In the genomic region with DNA sequence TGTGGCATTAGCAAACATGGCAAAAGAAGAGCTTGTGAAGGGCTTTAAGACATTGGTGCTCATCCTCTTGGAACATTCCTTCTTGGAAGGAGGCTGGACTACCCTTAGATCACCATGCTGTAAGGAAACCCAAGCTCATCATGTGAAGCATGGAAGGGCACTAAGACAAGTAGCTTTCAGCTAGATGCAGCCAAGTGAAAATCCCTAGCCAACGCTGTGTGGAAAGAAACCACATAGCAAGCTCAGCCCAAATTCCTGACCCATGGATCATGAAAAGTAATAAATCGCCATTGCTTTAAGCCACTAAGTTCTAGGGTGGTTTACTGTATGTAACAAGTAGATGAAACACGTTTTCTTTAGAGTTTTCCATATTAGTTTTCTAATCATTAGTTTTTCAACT, we compare ENCODE assay signal across 19 cellular contexts. TPM values are rescaled to one million over a fixed set of nuclear protein-coding genes. Genes with fewer than 3 reads are reported as not detected.
A peak's percentile ranks its signal among the peaks of the same experiment; 100 is the strongest.
DNase-seq lines count a peak whose midpoint lies in the region; ATAC-seq and TF ChIP-seq lines count a peak whose summit lies in the region.
"Had no signal": no experiment of that assay in that cellular context is flagged by ENCODE, and none has a peak within 500 bp of the region (broad histone marks: within the 10 kb centered on the region; RNA-seq: fewer than 3 reads in every experiment).

No MANE protein-coding gene starts in this region.

- no peak overlapping the region for H2BK5ac ChIP-seq in H9 (ENCODE audit: insufficient read length, low read length)

- no peak for TF ChIP-seq POLR2A in breast epithelium (IDR thresholded peaks at IDR 0.05)

- no peaks in the 10 kb centered on the region for H4K20me1 ChIP-seq in H9 (ENCODE audit: control insufficient read depth, insufficient read depth, insufficient read length)

- H3K27me3 Mint-ChIP-seq in MCF 10A (ENCODE audit: insufficient read depth, unreplicated experiment) (peaks cover 1% of the 10 kb centered on the region), H9 (ENCODE audit: low read depth) (no peaks in the 10 kb centered on the region)

- H3K79me2 ChIP-seq in H9 (ENCODE audit: insufficient read depth, low read length): no peaks in the 10 kb centered on the region

- H3T11ph ChIP-seq in H9 (ENCODE audit: low read length): no peak overlapping the region

- H4K91ac ChIP-seq in H9 (ENCODE audit: insufficient read length, low read depth, low read length): no peak overlapping the region

- H3K4me1 ChIP-seq in breast epithelium (no peaks in the 10 kb centered on the region), H9 (ENCODE audit: insufficient read depth, low read length) (no peaks in the 10 kb centered on the region)
- H3K4me1 ChIP-seq in effector memory CD4-positive, alpha-beta T cell (ENCODE audit: control insufficient read depth, insufficient read depth, low read length, poor library complexity, severe bottlenecking): no peaks in the 10 kb centered on the region
- H3K4me1 ChIP-seq: ascending aorta had no signal

- H3K9ac ChIP-seq in H9 (ENCODE audit: extremely low read depth, insufficient read length, low read length): no peak overlapping the region

- H3K9me3 Mint-ChIP-seq in MCF 10A (ENCODE audit: unreplicated experiment) (no peaks in the 10 kb centered on the region), H9 (no peaks in the 10 kb centered on the region)
- H3K9me3 Mint-ChIP-seq: activated T-helper 2 cell treated with anti-CD3 and anti-CD28 coated beads, Interferon-gamma antibody, Interleukin-2, Interleukin-4, amounts not matched to agents 10 μg/mL and 5 μg/mL and 100 μg/mL, durations not matched to agents 14 hours and 24 hours and 36 hours; endodermal cell had no signal

- BruUV-seq in MCF 10A (replicated peaks; lab: Mats Ljungman, UMichigan): no TSS peak

- no peak overlapping the region for H2AFZ ChIP-seq in H9 (ENCODE audit: low read length)

- H4K5ac ChIP-seq in H9 (ENCODE audit: insufficient read length, low read depth, low read length): no peak overlapping the region

- H2BK12ac ChIP-seq in H9 (ENCODE audit: insufficient read length, low read depth, low read length): no peak overlapping the region

- ATAC-seq in HG02588 (IDR thresholded peaks at IDR 0.05; ENCODE audit: unreplicated experiment): no peak
- ATAC-seq: Panc1 had no signal

- POLR2A ChIA-PET in MCF 10A (lab: Yijun Ruan, JAX): interaction anchor here (0.6 to 1.6 kb wide), 4 partner anchors 10 to 435 kb away, joined by 3 to 6 read pairs (median 3); partner anchors contain the start of gene PACRGL

- H3K27ac ChIP-seq in breast epithelium (no peak overlapping the region), H9 (ENCODE audit: insufficient read length, low read depth, low read length) (no peak overlapping the region)
- H3K27ac ChIP-seq in effector memory CD4-positive, alpha-beta T cell (ENCODE audit: insufficient read depth, low read length, poor library complexity, severe bottlenecking): no peak overlapping the region
- H3K27ac ChIP-seq: ascending aorta, neutrophil had no signal

- H3K14ac ChIP-seq in H9 (ENCODE audit: insufficient read depth, low read length): no peak overlapping the region

- H2AK5ac ChIP-seq in H9 (ENCODE audit: insufficient read length, low read length): no peak overlapping the region

- H3K4me1 Mint-ChIP-seq in MCF 10A (ENCODE audit: insufficient read depth, unreplicated experiment): no peaks in the 10 kb centered on the region
- no peaks in the 10 kb centered on the region for H3K4me1 Mint-ChIP-seq in H9

- no peak overlapping the region for H3K56ac ChIP-seq in H9 (ENCODE audit: insufficient read length, low read depth, low read length)

- H3K9me3 ChIP-seq in breast epithelium: no peaks in the 10 kb centered on the region
- H3K9me3 ChIP-seq in H9 (ENCODE audit: control insufficient read depth, low read depth, low read length): no peaks in the 10 kb centered on the region
- no peaks in the 10 kb centered on the region for H3K9me3 ChIP-seq in effector memory CD4-positive, alpha-beta T cell (ENCODE audit: control insufficient read depth, low read length)
- H3K9me3 ChIP-seq: ascending aorta, neutrophil had no signal

- no CpG with 5 or more reads among the region's 3 CpGs for WGBS in H9 (ENCODE audit: extremely low coverage, insufficient read length, low lambda C conversion rate)

- H3K23ac ChIP-seq in H9 (ENCODE audit: insufficient read length, low read depth, low read length): no peak overlapping the region

- H2BK20ac ChIP-seq in H9 (ENCODE audit: low read depth, low read length, poor library complexity, severe bottlenecking): no peak overlapping the region

- H3K4me3 Mint-ChIP-seq in MCF 10A (ENCODE audit: unreplicated experiment) (no peak overlapping the region), H9 (no peak overlapping the region)
- H3K4me3 Mint-ChIP-seq: endodermal cell had no signal

- H3K79me1 ChIP-seq in H9 (ENCODE audit: insufficient read depth, low read depth, low read length, poor library complexity, severe bottlenecking): no peaks in the 10 kb centered on the region

- peak; percentile 21 for DNase-seq in MCF 10A (ENCODE audit: unreplicated experiment)
- DNase-seq in breast epithelium (ENCODE audit: low spot score in 2 of 2): no peak
- peak; percentile 95 for DNase-seq in amniotic epithelial cell (ENCODE audit: low read depth)
- DNase-seq in foreskin melanocyte: peak; percentile 18
- DNase-seq in ureter (ENCODE audit: low spot score): no peak
- DNase-seq in H9: no peak
- DNase-seq in effector memory CD4-positive, alpha-beta T cell: no peak
- DNase-seq: 8988T; activated CD4-positive, alpha-beta T cell treated with anti-CD3 and anti-CD28 coated beads, Interleukin-2, amount 50 U/mL, for 1 hour; Calu3; endodermal cell; hypothalamus; NCI-H1417 treated with DMSO at 0.1 percent for 48 hours; NCI-H526 had no signal

- no peak overlapping the region for H4K8ac ChIP-seq in H9 (replicated peaks; ENCODE audit: insufficient read length, low read depth, low read length)

- no peaks in the 10 kb centered on the region for H3K36me3 ChIP-seq in breast epithelium
- no peaks in the 10 kb centered on the region for H3K36me3 ChIP-seq in effector memory CD4-positive, alpha-beta T cell (ENCODE audit: control insufficient read depth, insufficient read depth, low read length)
- H3K36me3 ChIP-seq: ascending aorta, neutrophil had no signal

- H3K27me3 ChIP-seq in breast epithelium: peaks cover 0 to 6% of the 10 kb centered on the region in 2 donors
- no peaks in the 10 kb centered on the region for H3K27me3 ChIP-seq in H9 (ENCODE audit: insufficient read depth, low read length)
- no peaks in the 10 kb centered on the region for H3K27me3 ChIP-seq in effector memory CD4-positive, alpha-beta T cell (replicated peaks; ENCODE audit: control insufficient read depth, insufficient read depth, low read length, poor library complexity, severe bottlenecking)
- H3K27me3 ChIP-seq: ascending aorta had no signal

- intact Hi-C loops in MCF 10A (cut with micrococcal nuclease) (loop anchor here (5.0 to 10.0 kb wide), 4 partner anchors 391 to 2003 kb away; partner anchors contain the start of gene SLIT2), breast epithelium (cut with DNase I; ENCODE audit: low total_unique reads) (no loop called here)

- no peak overlapping the region for H3K18ac ChIP-seq in H9 (ENCODE audit: insufficient read length, low read depth, low read length)

- TF ChIP-seq CTCF in MCF 10A (IDR thresholded peaks at IDR 0.05; ENCODE audit: unreplicated experiment): no peak
- no peak for TF ChIP-seq CTCF in breast epithelium (IDR thresholded peaks at IDR 0.05)
- TF ChIP-seq CTCF in H9 (conservative IDR thresholded peaks at IDR 0.05): no peak

- CTCF ChIA-PET in MCF 10A (lab: Yijun Ruan, JAX): interaction anchor here (0.6 to 6.5 kb wide), 8 partner anchors 11 to 1454 kb away, joined by 3 to 55 read pairs (median 4); no protein-coding TSS in a partner anchor

- no peaks in the 10 kb centered on the region for H3K36me3 Mint-ChIP-seq in MCF 10A (ENCODE audit: insufficient read depth, unreplicated experiment)
- no peaks in the 10 kb centered on the region for H3K36me3 Mint-ChIP-seq in H9 (ENCODE audit: insufficient read depth in 1 of 3, low read depth in 3 of 3)

- no peaks in the 10 kb centered on the region for H3K23me2 ChIP-seq in H9 (ENCODE audit: insufficient read length, low read depth, low read length, poor library complexity, severe bottlenecking)

- no peak overlapping the region for H2BK15ac ChIP-seq in H9 (ENCODE audit: low read depth, low read length)

- H3K4me3 ChIP-seq in breast epithelium: no peak overlapping the region
- H3K4me3 ChIP-seq in effector memory CD4-positive, alpha-beta T cell (ENCODE audit: insufficient read depth, low read depth, low read length, poor library complexity, severe bottlenecking): no peak overlapping the region
- H3K4me3 ChIP-seq: ascending aorta had no signal

- no peak overlapping the region for H2BK120ac ChIP-seq in H9 (ENCODE audit: low read depth, low read length, poor library complexity, severe bottlenecking)

- H3K27ac Mint-ChIP-seq in MCF 10A (ENCODE audit: low read depth, unreplicated experiment) (no peak overlapping the region), H9 (no peak overlapping the region; a peak in 1 of 7 replicates)
- H3K27ac Mint-ChIP-seq: activated T-helper 2 cell treated with anti-CD3 and anti-CD28 coated beads, Interferon-gamma antibody, Interleukin-2, Interleukin-4, amounts not matched to agents 10 μg/mL and 5 μg/mL and 100 μg/mL, durations not matched to agents 14 hours and 24 hours and 36 hours; endodermal cell had no signal

- H3K4ac ChIP-seq in H9 (ENCODE audit: low read depth, low read length): no peak overlapping the region

- no peak overlapping the region for H3K4me2 ChIP-seq in H9 (ENCODE audit: insufficient read depth, insufficient read length, low read length)

RNA-seq across cellular contexts. Expression of gene PACRGL, which starts 12.4 kb away (rescaled TPM):
- total RNA-seq in MCF 10A (2022) (23.7 and 28.3 TPM in 2 replicates), breast epithelium (10 to 100 TPM; 25.4 to 53.4 (median 46.2) TPM), ureter (36.9 TPM), H9 (2021) (17.9 and 18.7 TPM in 2 replicates)

Comparison
In these comparisons a context has a peak if more than half of its experiments do, and no peak if none do; other contexts are left out.
1. DNase-seq: peak in MCF 10A (single experiment), amniotic epithelial cell (single experiment) and foreskin melanocyte (single experiment); none in breast epithelium (0 of 2), ureter (single experiment), H9 (single experiment) and effector memory CD4-positive, alpha-beta T cell (0 of 3).